17 cellular contexts compared by ENCODE assay signal in genomic region chr2:176081451-176081992, GRCh38. TPM values are rescaled to one million over a fixed set of nuclear protein-coding genes. Genes with fewer than 3 reads are reported as not detected.
DNase-seq lines count a peak whose midpoint lies in the region; ATAC-seq and TF ChIP-seq lines count a peak whose summit lies in the region.
"Had no signal": no experiment of that assay in that cellular context is flagged by ENCODE, and none has a peak within 500 bp of the region (broad histone marks: within the 10 kb centered on the region; RNA-seq: fewer than 3 reads in every experiment).

No MANE protein-coding gene starts in this region.

- no peak overlapping the region for H3K27ac ChIP-seq in right atrium auricular region
- H3K27ac ChIP-seq in stomach, result no peak overlapping the region
- H3K27ac ChIP-seq: GM23248 had no signal

- H3K9me3 ChIP-seq in right atrium auricular region (peaks cover 0 to 2% of the 10 kb centered on the region in 2 donors), stomach (peaks cover 9 to 57% (median 31%) of the 10 kb centered on the region in 4 donors)

- peak overlapping the region; percentile 46 for H3K27ac Mint-ChIP-seq in activated T-helper 2 cell treated with anti-CD3 and anti-CD28 coated beads, Interferon-gamma antibody, Interleukin-2, Interleukin-4, amounts not matched to agents 10 μg/mL and 5 μg/mL and 100 μg/mL, durations not matched to agents 14 hours and 24 hours and 36 hours
- H3K27ac Mint-ChIP-seq in naive B cell, result peak overlapping the region in 4 of 6 donors; percentile 79 to 96 (median 88)

- no peak overlapping the region for H3K4me3 Mint-ChIP-seq in activated T-helper 2 cell treated with anti-CD3 and anti-CD28 coated beads, Interferon-gamma antibody, Interleukin-2, Interleukin-4, amounts not matched to agents 10 μg/mL and 5 μg/mL and 100 μg/mL, durations not matched to agents 14 hours and 24 hours and 36 hours (ENCODE audit: low read depth)
- H3K4me3 Mint-ChIP-seq in naive B cell, result peak overlapping the region in 5 of 8 donors; percentile 39 to 76 (median 69)

- H3K27me3 ChIP-seq in right atrium auricular region (peaks cover 72 to 79% of the 10 kb centered on the region in 2 donors), stomach (peaks cover 73 to 100% (median 99%) of the 10 kb centered on the region in 3 donors), H7 (ENCODE audit: control insufficient read depth, insufficient read depth, low read length) (peaks cover 98% of the 10 kb centered on the region)

- H3K4me3 ChIP-seq in right atrium auricular region, result no peak overlapping the region
- no peak overlapping the region for H3K4me3 ChIP-seq in stomach
- H3K4me3 ChIP-seq in H7 (ENCODE audit: insufficient read depth, low read depth, low read length), result no peak overlapping the region

- H3K36me3 Mint-ChIP-seq in activated T-helper 2 cell treated with anti-CD3 and anti-CD28 coated beads, Interferon-gamma antibody, Interleukin-2, Interleukin-4, amounts not matched to agents 10 μg/mL and 5 μg/mL and 100 μg/mL, durations not matched to agents 14 hours and 24 hours and 36 hours (ENCODE audit: low read depth), result peaks cover 4% of the 10 kb centered on the region
- H3K36me3 Mint-ChIP-seq in naive B cell, result peaks cover 9 to 11% of the 10 kb centered on the region in 2 donors

- H3K4me1 ChIP-seq in right atrium auricular region (peaks cover 0 to 45% of the 10 kb centered on the region in 2 donors), stomach (peaks cover 0 to 66% (median 40%) of the 10 kb centered on the region in 4 donors)

- no peak for TF ChIP-seq CTCF in right atrium auricular region (IDR thresholded peaks at IDR 0.05)
- TF ChIP-seq CTCF in stomach (IDR thresholded peaks at IDR 0.05), result no peak

- no peaks in the 10 kb centered on the region for H3K36me3 ChIP-seq in right atrium auricular region
- H3K36me3 ChIP-seq in stomach, result no peaks in the 10 kb centered on the region
- H3K36me3 ChIP-seq in H7 (replicated peaks; ENCODE audit: control insufficient read depth, insufficient read depth, low read length), result no peaks in the 10 kb centered on the region

- ATAC-seq in naive B cell (ENCODE audit: low read depth in 2 of 2), result no peak
- ATAC-seq: HepG2, left lobe of liver had no signal

- peaks cover 3% of the 10 kb centered on the region for H3K9me3 Mint-ChIP-seq in activated T-helper 2 cell treated with anti-CD3 and anti-CD28 coated beads, Interferon-gamma antibody, Interleukin-2, Interleukin-4, amounts not matched to agents 10 μg/mL and 5 μg/mL and 100 μg/mL, durations not matched to agents 14 hours and 24 hours and 36 hours
- peaks cover 5 to 54% (median 40%) of the 10 kb centered on the region in 7 donors for H3K9me3 Mint-ChIP-seq in naive B cell

- H3K4me1 Mint-ChIP-seq in activated T-helper 2 cell treated with anti-CD3 and anti-CD28 coated beads, Interferon-gamma antibody, Interleukin-2, Interleukin-4, amounts not matched to agents 10 μg/mL and 5 μg/mL and 100 μg/mL, durations not matched to agents 14 hours and 24 hours and 36 hours (ENCODE audit: low read depth), result peaks cover 5% of the 10 kb centered on the region
- peaks cover 7 to 17% (median 11%) of the 10 kb centered on the region in 3 donors for H3K4me1 Mint-ChIP-seq in naive B cell

- H3K27me3 Mint-ChIP-seq in activated T-helper 2 cell treated with anti-CD3 and anti-CD28 coated beads, Interferon-gamma antibody, Interleukin-2, Interleukin-4, amounts not matched to agents 10 μg/mL and 5 μg/mL and 100 μg/mL, durations not matched to agents 14 hours and 24 hours and 36 hours (ENCODE audit: low read depth), result peaks cover 63% of the 10 kb centered on the region
- H3K27me3 Mint-ChIP-seq in naive B cell, result peaks cover 61 to 72% (median 62%) of the 10 kb centered on the region in 3 donors

- 6 to 14% (median 13%) methylated on average over 21 of the region's 21 CpGs for WGBS in stomach, 5 donors

- TF ChIP-seq POLR2A in stomach (IDR thresholded peaks at IDR 0.05), result no peak

- TF ChIP-seq EP300 in stomach (IDR thresholded peaks at IDR 0.05), result no peak

- intact Hi-C loops in cardiac septum (cut with DNase I), result loop anchor here (2.0 kb wide), 1 partner anchor 79 kb away; the partner anchor contains the start of gene LNPK
- intact Hi-C loops in activated T-helper 2 cell treated with anti-CD3 and anti-CD28 coated beads, Interferon-gamma antibody, Interleukin-2, Interleukin-4, amounts not matched to agents 10 μg/mL and 5 μg/mL and 100 μg/mL, durations not matched to agents 14 hours and 24 hours and 36 hours (cut with micrococcal nuclease), result loop anchor here (2.0 kb wide), 1 partner anchor 81 kb away; no protein-coding TSS in a partner anchor
- intact Hi-C loops in stomach (cut with DNase I; ENCODE audit: low total_unique reads), result no loop called here

- DNase-seq in right atrium auricular region (ENCODE audit: low spot score) (peak; percentile 2), cardiac septum (ENCODE audit: low spot score) (no peak), naive B cell (no peak), stomach (no peak), SW480 (ENCODE audit: low spot score) (no peak), H7 (no peak)
- DNase-seq in activated T-helper 2 cell treated with anti-CD3 and anti-CD28 coated beads, Interferon-gamma antibody, Interleukin-2, Interleukin-4, amounts not matched to agents 10 μg/mL and 5 μg/mL and 100 μg/mL, durations not matched to agents 14 hours and 24 hours and 36 hours (ENCODE audit: low spot score), result no peak
- DNase-seq in activated CD4-positive, CD25-positive, alpha-beta regulatory T cell treated with anti-CD3 and anti-CD28 coated beads, Interleukin-2, amount 50 U/mL, for 72 hours, result no peak
- DNase-seq: activated gamma-delta T cell; effector memory CD4-positive, alpha-beta T cell; GM23248; NCI-H2081 treated with DMSO at 0.1 percent for 48 hours; NCI-H748 treated with DMSO at 0.1 percent for 48 hours had no signal

RNA-seq across cellular contexts. Expression of gene EVX2, which starts 2.2 kb away (rescaled TPM):
- total RNA-seq in right atrium auricular region (not detected), cardiac septum (not detected), stomach (not detected)
- total RNA-seq in activated T-helper 2 cell treated with anti-CD3 and anti-CD28 coated beads, Interferon-gamma antibody, Interleukin-2, Interleukin-4, amounts not matched to agents 10 μg/mL and 5 μg/mL and 100 μg/mL, durations not matched to agents 14 hours and 24 hours and 36 hours, result not detected in 2 replicates
- polyA plus RNA-seq in naive B cell (ENCODE audit: low read depth in 6 of 6) (not detected), stomach (not detected)
- total RNA-seq in H7 (2014; rRNA removed; shearing (Covaris generic)), result not detected in 2 replicates
- total RNA-seq: bronchial epithelial cell, GM23248, HepG2, left lobe of liver had no signal
- polyA plus RNA-seq: GM23248, HepG2, thymus had no signal

RNA-seq across cellular contexts. Expression of gene HOXD13, which starts 11.0 kb away (rescaled TPM):
- not detected for total RNA-seq in right atrium auricular region
- total RNA-seq in cardiac septum, result not detected
- total RNA-seq in activated T-helper 2 cell treated with anti-CD3 and anti-CD28 coated beads, Interferon-gamma antibody, Interleukin-2, Interleukin-4, amounts not matched to agents 10 μg/mL and 5 μg/mL and 100 μg/mL, durations not matched to agents 14 hours and 24 hours and 36 hours, result not detected in 2 replicates
- polyA plus RNA-seq in naive B cell (ENCODE audit: low read depth in 6 of 6), result not detected
- not detected for total RNA-seq in stomach
- not detected for polyA plus RNA-seq in stomach
- 0.07 TPM in 1 of 2 replicates, not detected in the other for total RNA-seq in H7 (2014; rRNA removed; shearing (Covaris generic))
- total RNA-seq: bronchial epithelial cell, HepG2, left lobe of liver had no signal
- polyA plus RNA-seq: HepG2 had no signal

RNA-seq across cellular contexts. Expression of gene HOXD12, which starts 18.1 kb away (rescaled TPM):
- total RNA-seq in right atrium auricular region (not detected), cardiac septum (not detected), stomach (not detected)
- not detected in 2 replicates for total RNA-seq in activated T-helper 2 cell treated with anti-CD3 and anti-CD28 coated beads, Interferon-gamma antibody, Interleukin-2, Interleukin-4, amounts not matched to agents 10 μg/mL and 5 μg/mL and 100 μg/mL, durations not matched to agents 14 hours and 24 hours and 36 hours
- polyA plus RNA-seq in naive B cell (ENCODE audit: low read depth in 6 of 6) (not detected), stomach (not detected)
- total RNA-seq in H7 (2014; rRNA removed; shearing (Covaris generic)), result not detected in 2 replicates
- total RNA-seq: bronchial epithelial cell, HepG2, left lobe of liver had no signal
- polyA plus RNA-seq: HepG2, thymus had no signal

RNA-seq across cellular contexts. Expression of gene HOXD11, which starts 25.6 kb away (rescaled TPM):
- total RNA-seq in right atrium auricular region (not detected), cardiac septum (not detected), stomach (not detected)
- total RNA-seq in activated T-helper 2 cell treated with anti-CD3 and anti-CD28 coated beads, Interferon-gamma antibody, Interleukin-2, Interleukin-4, amounts not matched to agents 10 μg/mL and 5 μg/mL and 100 μg/mL, durations not matched to agents 14 hours and 24 hours and 36 hours, result not detected in 2 replicates
- polyA plus RNA-seq in naive B cell (ENCODE audit: low read depth in 6 of 6) (not detected), stomach (not detected)
- 0.22 TPM in 1 of 2 replicates, not detected in the other for total RNA-seq in H7 (2014; rRNA removed; shearing (Covaris generic))
- total RNA-seq: bronchial epithelial cell, HepG2, left lobe of liver had no signal
- polyA plus RNA-seq: HepG2 had no signal

RNA-seq across cellular contexts. Expression of gene HOXD10, which starts 35.1 kb away (rescaled TPM):
- not detected for total RNA-seq in right atrium auricular region
- 0.16 TPM for total RNA-seq in cardiac septum
- not detected in 2 replicates for total RNA-seq in activated T-helper 2 cell treated with anti-CD3 and anti-CD28 coated beads, Interferon-gamma antibody, Interleukin-2, Interleukin-4, amounts not matched to agents 10 μg/mL and 5 μg/mL and 100 μg/mL, durations not matched to agents 14 hours and 24 hours and 36 hours
- not detected for polyA plus RNA-seq in naive B cell (ENCODE audit: low read depth in 6 of 6)
- 1 to 10 TPM in 1 of 5 donors, not detected in 4; 2.6 TPM for total RNA-seq in stomach
- polyA plus RNA-seq in stomach, result not detected
- 0.03 TPM in 1 of 2 replicates, not detected in the other for total RNA-seq in H7 (2014; rRNA removed; shearing (Covaris generic))
- total RNA-seq: bronchial epithelial cell, HepG2, left lobe of liver had no signal
- polyA plus RNA-seq: HepG2 had no signal
